Comparison of ENCODE assay signal across 26 cellular contexts in genomic region chr9:135093111-135093510, GRCh38. TPM values are rescaled to one million over a fixed set of nuclear protein-coding genes. Genes with fewer than 3 reads are reported as not detected.
"Had no signal": no experiment of that assay in that cellular context is flagged by ENCODE, and none has a peak within 500 bp of the region (broad histone marks: within the 10 kb centered on the region; RNA-seq: fewer than 3 reads in every experiment).

No MANE protein-coding gene starts in this region.

- H3K4me2 ChIP-seq: hepatocyte had no signal

- H3K9me3 Mint-ChIP-seq: endodermal cell, nephron progenitor cell had no signal

- H3K27ac ChIP-seq: foreskin keratinocyte, hepatocyte, neutrophil, psoas muscle, right lobe of liver, spleen, testis, tibial nerve, upper lobe of right lung, vagina had no signal

- H3K27ac Mint-ChIP-seq: endodermal cell; naive thymus-derived CD4-positive, alpha-beta T cell; nephron progenitor cell; stimulated activated memory B cell treated with anti-CD40 and anti-IgM and Interleukin-4, amounts not matched to agents 10 μg/mL and 1 μg/mL and 100 μg/mL, for 72 hours had no signal

- H3K4me1 Mint-ChIP-seq: naive thymus-derived CD4-positive, alpha-beta T cell; stimulated activated memory B cell treated with anti-CD40 and anti-IgM and Interleukin-4, amounts not matched to agents 10 μg/mL and 1 μg/mL and 100 μg/mL, for 72 hours; stimulated activated naive CD8-positive, alpha-beta T cell treated with anti-CD3 and anti-CD28 coated beads, Interleukin-15, amount 100 ng/mL, for 72 hours had no signal

- H3K4me3 Mint-ChIP-seq: endodermal cell; naive thymus-derived CD4-positive, alpha-beta T cell; nephron progenitor cell; stimulated activated memory B cell treated with anti-CD40 and anti-IgM and Interleukin-4, amounts not matched to agents 10 μg/mL and 1 μg/mL and 100 μg/mL, for 72 hours; stimulated activated naive CD8-positive, alpha-beta T cell treated with anti-CD3 and anti-CD28 coated beads, Interleukin-15, amount 100 ng/mL, for 72 hours had no signal

- H3K9me3 ChIP-seq: neutrophil, psoas muscle, right lobe of liver, spleen, testis, tibial nerve, upper lobe of right lung, vagina had no signal

- H3K4me3 ChIP-seq: hepatocyte, psoas muscle, right lobe of liver, spleen, testis, tibial nerve, upper lobe of right lung, vagina had no signal

- ATAC-seq: foreskin keratinocyte; left colon; naive thymus-derived CD4-positive, alpha-beta T cell; psoas muscle; right lobe of liver; stimulated activated memory B cell treated with anti-CD40 and anti-IgM and Interleukin-4, amounts not matched to agents 10 μg/mL and 1 μg/mL and 100 μg/mL, for 72 hours; stimulated activated naive CD8-positive, alpha-beta T cell treated with anti-CD3 and anti-CD28 coated beads, Interleukin-15, amount 100 ng/mL, for 72 hours; upper lobe of right lung had no signal

- DNase-seq: dermis blood vessel endothelial cell; effector CD4-positive, alpha-beta T cell; endodermal cell; erythroblast; foreskin keratinocyte; head of caudate nucleus; kidney; left colon; mesendoderm; naive thymus-derived CD4-positive, alpha-beta T cell; nephron progenitor cell; psoas muscle; retina; right lobe of liver; spleen; stimulated activated CD4-positive, alpha-beta T cell treated with anti-CD3 and anti-CD28 coated beads, Interleukin-15, amount 100 ng/mL, for 24 hours; stimulated activated CD4-positive, alpha-beta T cell treated with anti-CD3 and anti-CD28 coated beads, Interleukin-1b, Interleukin-23, amount 100 ng/mL, for 48 hours; stimulated activated CD4-positive, alpha-beta T cell treated with anti-CD3 and anti-CD28 coated beads, Interleukin-4, amount 100 ng/mL, for 24 hours; stimulated activated naive CD8-positive, alpha-beta T cell treated with anti-CD3 and anti-CD28 coated beads, Interleukin-15, amount 100 ng/mL, for 72 hours; testis; upper lobe of right lung had no signal

- H3K36me3 Mint-ChIP-seq: naive thymus-derived CD4-positive, alpha-beta T cell; stimulated activated memory B cell treated with anti-CD40 and anti-IgM and Interleukin-4, amounts not matched to agents 10 μg/mL and 1 μg/mL and 100 μg/mL, for 72 hours had no signal

- H3K36me3 ChIP-seq: neutrophil, right lobe of liver, upper lobe of right lung, vagina had no signal

- H3K27me3 ChIP-seq: testis had no signal

- H3K79me2 ChIP-seq: hepatocyte had no signal

- H3K4me1 ChIP-seq: foreskin keratinocyte, psoas muscle, right lobe of liver had no signal

- H2AFZ ChIP-seq: hepatocyte had no signal

RNA-seq across cellular contexts. Expression of gene OLFM1, which starts 5.6 kb away (rescaled TPM):
- polyA plus RNA-seq: naive thymus-derived CD4-positive, alpha-beta T cell had no signal
